Comparison of ENCODE assay signal across 21 cellular contexts in genomic region chr15:36497903-36498302, GRCh38.
DNase-seq lines count a peak whose midpoint lies in the region; TF ChIP-seq lines count a peak whose summit lies in the region.
"Had no signal": no experiment of that assay in that cellular context is flagged by ENCODE, and none has a peak within 500 bp of the region (broad histone marks: within the 10 kb centered on the region; RNA-seq: fewer than 3 reads in every experiment).

No MANE protein-coding gene starts in this region.

- 48% methylated on average over 5 of the region's 5 CpGs for WGBS in hepatocyte (ENCODE audit: low lambda C conversion rate, missing lambda C conversion rate)
- WGBS in urinary bladder, result 75% methylated on average over 5 of the region's 5 CpGs
- 77 to 79% methylated on average over 5 of the region's 5 CpGs for WGBS in tibial nerve, 2 donors

- no peaks in the 10 kb centered on the region for H3K79me2 ChIP-seq in hepatocyte

- no peaks in the 10 kb centered on the region for H4K20me1 ChIP-seq in hepatocyte (ENCODE audit: insufficient read depth, poor library complexity, severe bottlenecking)

- H3K4me1 ChIP-seq in hepatocyte (ENCODE audit: insufficient read depth) (peaks cover 14% of the 10 kb centered on the region), urinary bladder (ENCODE audit: insufficient read depth) (no peaks in the 10 kb centered on the region), tibial nerve (peaks cover 0 to 7% (median 0%) of the 10 kb centered on the region in 4 donors)
- H3K4me1 ChIP-seq: Peyer's patch, psoas muscle had no signal

- H3K36me3 ChIP-seq in hepatocyte (replicated peaks; ENCODE audit: insufficient read depth, low read depth) (no peaks in the 10 kb centered on the region), urinary bladder (ENCODE audit: insufficient read depth) (no peaks in the 10 kb centered on the region), tibial nerve (no peaks in the 10 kb centered on the region)
- H3K36me3 ChIP-seq: brain microvascular endothelial cell, heart left ventricle, Peyer's patch, uterus had no signal

- H3K9me2 ChIP-seq in hepatocyte (replicated peaks; ENCODE audit: insufficient read depth), result no peaks in the 10 kb centered on the region

- DNase-seq in M059J (ENCODE audit: low read depth) (peak; percentile 9), astrocyte of the cerebellum (ENCODE audit: low read depth) (peak; percentile 11), hepatocyte (ENCODE audit: low spot score) (no peak), tibial nerve (ENCODE audit: low spot score in 2 of 2) (no peak), globus pallidus (ENCODE audit: low spot score) (no peak), NCI-H748 (lab: John Stamatoyannopoulos, UW; ENCODE audit: unreplicated experiment) (no peak)
- DNase-seq: activated CD4-positive, alpha-beta T cell treated with anti-CD3 and anti-CD28 coated beads for 48 hours; brain microvascular endothelial cell; CD4-positive, alpha-beta memory T cell; cortex of kidney; heart left ventricle; Kasumi-1; NCI-H1092; NCI-H1930; NCI-H2227 treated with DMSO at 0.1 percent for 48 hours; NCI-H82; Peyer's patch; psoas muscle; stimulated activated CD4-positive, alpha-beta T cell treated with anti-CD3 and anti-CD28 coated beads, Interleukin-1b, Interleukin-23, amount 100 ng/mL, for 48 hours; uterus had no signal

- H2AFZ ChIP-seq in hepatocyte, result peak overlapping the region; percentile 6

- TF ChIP-seq CTCF in astrocyte of the cerebellum (IDR thresholded peaks at IDR 0.05; ENCODE audit: low read depth, low read length, missing control alignments), result no peak
- no peak for TF ChIP-seq CTCF in hepatocyte (IDR thresholded peaks at IDR 0.05; ENCODE audit: poor library complexity)
- no peak for TF ChIP-seq CTCF in tibial nerve (IDR thresholded peaks at IDR 0.05)

- H3K27me3 ChIP-seq in hepatocyte (no peaks in the 10 kb centered on the region), tibial nerve (no peaks in the 10 kb centered on the region)
- H3K27me3 ChIP-seq: brain microvascular endothelial cell, heart left ventricle, Peyer's patch, uterus had no signal

- no peak overlapping the region for H3K4me2 ChIP-seq in hepatocyte

- H3K4me3 ChIP-seq in astrocyte of the cerebellum (ENCODE audit: low read depth, low read length) (no peak overlapping the region), hepatocyte (no peak overlapping the region), urinary bladder (ENCODE audit: low read depth, low read length) (no peak overlapping the region), tibial nerve (no peak overlapping the region)
- H3K4me3 ChIP-seq: heart left ventricle, Peyer's patch, psoas muscle, uterus had no signal

- in situ Hi-C loops in astrocyte of the cerebellum (cut with HindIII; ENCODE audit: low sequenced_read_pairs), result no loop called here

- TF ChIP-seq POLR2A in tibial nerve (IDR thresholded peaks at IDR 0.05), result no peak

- H3K9me3 ChIP-seq in hepatocyte (ENCODE audit: low read depth), result no peaks in the 10 kb centered on the region
- no peaks in the 10 kb centered on the region for H3K9me3 ChIP-seq in tibial nerve
- H3K9me3 ChIP-seq: heart left ventricle, Peyer's patch, psoas muscle, uterus had no signal

- H3K27ac ChIP-seq in hepatocyte (peak overlapping the region; percentile 8), urinary bladder (ENCODE audit: low read depth) (peak overlapping the region; percentile 23), tibial nerve (no peak overlapping the region)
- H3K27ac ChIP-seq: brain microvascular endothelial cell, heart left ventricle, Peyer's patch, psoas muscle had no signal

- no peak for TF ChIP-seq EP300 in tibial nerve (IDR thresholded peaks at IDR 0.05)

Comparison
In these comparisons a context has a peak if more than half of its experiments do, and no peak if none do; other contexts are left out.
1. DNase-seq: peak in M059J (single experiment) and astrocyte of the cerebellum (single experiment); none in hepatocyte (single experiment), tibial nerve (0 of 2), globus pallidus (single experiment) and NCI-H748 (single experiment).
2. H3K27ac ChIP-seq: peak in hepatocyte (single experiment) and urinary bladder (single experiment); none in tibial nerve (0 of 4).